In the genomic region with DNA sequence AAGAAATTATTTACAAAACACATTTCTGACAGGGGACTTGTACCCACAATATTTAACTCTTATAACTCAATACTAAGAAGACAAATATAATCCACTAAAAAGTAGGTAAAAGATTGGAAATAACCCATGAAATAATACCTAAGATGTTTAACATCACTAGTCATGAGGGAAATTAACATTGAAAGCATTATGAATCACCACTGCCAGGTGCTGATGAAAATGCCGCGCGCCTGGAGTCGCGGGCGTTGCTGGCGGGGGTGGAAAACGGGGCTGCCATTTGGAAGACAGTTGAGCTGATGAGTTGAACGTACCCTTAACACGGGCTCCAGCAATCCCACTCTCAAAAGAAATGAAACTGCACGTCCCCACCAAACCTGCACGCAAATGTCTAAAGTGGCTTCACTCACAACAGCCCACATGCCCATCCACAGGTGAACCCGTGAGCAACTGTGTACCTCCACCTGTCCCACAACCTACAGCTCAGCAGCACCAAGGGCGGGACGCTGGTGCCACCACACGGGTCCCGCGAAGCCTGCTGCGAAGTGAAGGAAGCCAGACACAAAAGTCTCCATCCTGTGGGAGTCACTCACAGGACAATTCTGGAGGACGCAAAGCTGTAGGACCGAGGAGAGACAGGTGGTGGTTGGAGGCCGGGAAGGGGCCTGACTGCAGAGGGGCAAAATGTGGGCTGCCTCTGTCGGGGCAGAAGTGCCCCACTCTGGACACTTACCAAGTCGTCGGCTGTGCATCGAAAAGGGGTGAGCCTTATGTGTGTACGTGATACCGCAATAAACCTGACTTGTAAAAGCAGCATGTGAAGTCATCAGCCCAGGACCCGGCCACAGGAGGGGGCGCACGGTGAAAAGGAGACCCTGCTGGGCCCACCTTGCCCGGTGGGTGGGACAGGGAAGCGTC, we compare ENCODE assay signal across 7 cellular contexts.
DNase-seq lines count a peak whose midpoint lies in the region; ATAC-seq, FAIRE-seq and TF ChIP-seq lines count a peak whose summit lies in the region.
"Not testable (repeated sequence)": the region's sequence is repeated elsewhere in the genome, so short reads cannot be mapped to it uniquely, and the experiment has no call there.

No MANE protein-coding gene starts in this region.

- H3K4me3 ChIP-seq in PC-3 (ENCODE audit: low read length); adipocyte (ENCODE audit: low read length); colonic mucosa; keratinocyte (ENCODE audit: control insufficient read depth in 2 of 3, extremely low read depth in 1 of 3, insufficient read depth in 2 of 3, low read depth in 1 of 3, low read length in 3 of 3); ovary; stomach: not testable (repeated sequence)

- CTCF ChIA-PET in PC-3 (lab: Charles Lee): not testable (repeated sequence)

- not testable (repeated sequence) for H3K79me2 ChIP-seq in PC-3 (ENCODE audit: low read length); keratinocyte (ENCODE audit: control insufficient read depth, insufficient read depth, low read length)

- not testable (repeated sequence) for H2AFZ ChIP-seq in PC-3 (ENCODE audit: low read length); keratinocyte (ENCODE audit: control insufficient read depth, low read length)

- not testable (repeated sequence) for H3K36me3 ChIP-seq in PC-3 (ENCODE audit: low read depth, low read length); adipocyte (ENCODE audit: control insufficient read depth, insufficient read depth, low read length, severe bottlenecking); colonic mucosa; keratinocyte (ENCODE audit: control insufficient read depth in 2 of 2, extremely low read depth in 1 of 2, insufficient read depth in 2 of 2, low read length in 2 of 2); ovary; stomach

- TF ChIP-seq EP300 in ovary (IDR thresholded peaks at IDR 0.05); stomach (IDR thresholded peaks at IDR 0.05): not testable (repeated sequence)

- ATAC-seq in PC-3: not testable (repeated sequence)

- POLR2A ChIA-PET in PC-3 (lab: Charles Lee; ENCODE audit: unreplicated experiment): not testable (repeated sequence)

- H3K9me1 ChIP-seq in keratinocyte (ENCODE audit: control insufficient read depth, extremely low read depth, insufficient read depth, low read length): not testable (repeated sequence)

- not testable (repeated sequence) for H3F3A ChIP-seq in PC-3 (ENCODE audit: low read length, unreplicated experiment)

- WGBS in ovary, 3 donors: 79 to 92% (median 92%) methylated on average over 33 of the region's 33 CpGs
- 79 to 90% (median 88%) methylated on average over 32 to 33 of the region's 33 CpGs for WGBS in stomach, 5 donors

- not testable (repeated sequence) for H3K4me2 ChIP-seq in PC-3 (ENCODE audit: low read length); keratinocyte (ENCODE audit: control insufficient read depth, extremely low read depth, insufficient read depth, low read depth, low read length)

- not testable (repeated sequence) for TF ChIP-seq POLR2A in ovary (IDR thresholded peaks at IDR 0.05); stomach (IDR thresholded peaks at IDR 0.05)

- not testable (repeated sequence) for H3K9ac ChIP-seq in PC-3 (ENCODE audit: low read length); adipocyte (ENCODE audit: low read length); colonic mucosa (ENCODE audit: low read depth in 2 of 2, low read length in 2 of 2); keratinocyte (ENCODE audit: control insufficient read depth, extremely low read depth, insufficient read depth, low read length)

- FAIRE-seq in keratinocyte (lab: Jason Lieb, UNC): peak; percentile 39

- intact Hi-C loops in PC-3 (cut with micrococcal nuclease); colonic mucosa (cut with DNase I); ovary (cut with DNase I); stomach (cut with DNase I; ENCODE audit: low total_unique reads): not testable (repeated sequence)

- not testable (repeated sequence) for H3K9me2 ChIP-seq in PC-3 (replicated peaks; ENCODE audit: low read length)

- H3K27ac ChIP-seq in PC-3 (ENCODE audit: low read length); colonic mucosa; keratinocyte (ENCODE audit: control insufficient read depth, insufficient read depth, low read length); ovary; stomach: not testable (repeated sequence)

- H3K4me1 ChIP-seq in PC-3 (ENCODE audit: insufficient read depth, low read length); colonic mucosa; keratinocyte (ENCODE audit: control insufficient read depth, extremely low read depth, insufficient read depth, low read length); ovary (ENCODE audit: insufficient read depth); stomach: not testable (repeated sequence)
- peaks cover 22% of the 10 kb centered on the region for H3K4me1 ChIP-seq in adipocyte (ENCODE audit: control insufficient read depth, insufficient read depth, low read length)

- DNase-seq in COLO668 (lab: John Stamatoyannopoulos, UW; ENCODE audit: unreplicated experiment) (peak; percentile 6), PC-3 (peak; percentile 13), adipocyte (ENCODE audit: low read depth) (peak; percentile 21), colonic mucosa (peak; percentile 9), ovary (peak in 3 of 5 donors; percentile 3 to 14 (median 8)), stomach (peak; percentile 13)
- not testable (repeated sequence) for DNase-seq in keratinocyte (ENCODE audit: low read depth, low spot score)

- dilution Hi-C loops in keratinocyte (cut with MboI; ENCODE audit: extremely low pct_ligation_motif_present, low sequenced_read_pairs): not testable (repeated sequence)

- not testable (repeated sequence) for TF ChIP-seq CTCF in PC-3 (conservative IDR thresholded peaks at IDR 0.05; ENCODE audit: low read depth, low read length); colonic mucosa (IDR thresholded peaks at IDR 0.05); keratinocyte (optimal IDR thresholded peaks at IDR 0.05 in 1 of 3, IDR thresholded peaks at IDR 0.05 in 1 of 3, conservative IDR thresholded peaks at IDR 0.05 in 1 of 3; ENCODE audit: extremely low read depth in 1 of 3, insufficient read depth in 2 of 3, low read length in 3 of 3); ovary (IDR thresholded peaks at IDR 0.05); stomach (IDR thresholded peaks at IDR 0.05)

- not testable (repeated sequence) for BruUV-seq in PC-3 (replicated peaks; lab: Mats Ljungman, UMichigan)

- not testable (repeated sequence) for H4K20me1 ChIP-seq in PC-3 (ENCODE audit: low read length); keratinocyte (ENCODE audit: control insufficient read depth, extremely low read depth, insufficient read depth, low read length)

- not testable (repeated sequence) for H3K27me3 ChIP-seq in PC-3 (ENCODE audit: low read length); adipocyte (replicated peaks; ENCODE audit: control insufficient read depth, insufficient read depth, low read length); colonic mucosa; keratinocyte (ENCODE audit: control insufficient read depth, extremely low read depth, insufficient read depth, low read length); ovary; stomach

- H3K9me3 ChIP-seq in PC-3 (ENCODE audit: low read length); adipocyte (ENCODE audit: control insufficient read depth, low read length); colonic mucosa; keratinocyte (ENCODE audit: control insufficient read depth, low read depth, low read length); ovary; stomach: not testable (repeated sequence)
